10 cellular contexts compared by ENCODE assay signal in the genomic region with DNA sequence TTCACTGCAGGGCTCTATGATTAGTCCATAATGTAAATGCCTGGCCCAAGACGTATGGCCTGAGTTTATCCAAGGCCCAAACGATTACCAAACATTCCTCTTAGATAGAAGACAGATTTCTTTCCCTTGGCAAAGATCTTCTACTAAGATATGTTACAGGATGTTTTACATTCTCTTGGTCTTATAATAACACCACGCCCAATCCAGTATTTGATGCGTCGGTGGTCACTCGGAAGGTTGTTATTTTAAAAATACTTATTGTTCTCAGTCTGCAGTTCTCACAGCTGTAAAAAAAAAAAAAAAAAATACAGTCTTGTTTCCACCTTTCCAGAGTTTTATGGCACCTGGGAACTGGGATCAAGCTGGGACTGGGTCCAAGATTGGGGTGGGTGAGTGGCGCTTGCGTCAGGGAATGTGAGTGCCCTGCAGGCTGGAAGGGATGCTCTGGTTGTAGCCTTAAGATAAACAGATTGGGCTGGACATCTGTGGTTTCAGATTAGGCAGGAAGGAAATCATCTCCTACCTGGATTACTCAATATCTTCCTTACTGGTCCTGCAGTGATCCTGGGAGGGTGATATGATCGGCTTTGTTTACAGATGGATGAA.
DNase-seq lines count a peak whose midpoint lies in the region; ATAC-seq and TF ChIP-seq lines count a peak whose summit lies in the region.
"Had no signal": no experiment of that assay in that cellular context is flagged by ENCODE, and none has a peak within 500 bp of the region (broad histone marks: within the 10 kb centered on the region; RNA-seq: fewer than 3 reads in every experiment).

No MANE protein-coding gene starts in this region.

- H3K27me3 Mint-ChIP-seq in T-cell, result peaks cover 0 to 14% of the 10 kb centered on the region in 2 donors

- no peaks in the 10 kb centered on the region for H3K36me3 Mint-ChIP-seq in T-cell

- in situ Hi-C loops in mammary epithelial cell (cut with MboI; ENCODE audit: low sequenced_read_pairs in 2 of 2), result loop anchor here in 1 of 2 donors (25.0 kb wide), 1 partner anchor 282 kb away; no protein-coding TSS in a partner anchor

- POLR2A ChIA-PET in AG04449 (lab: Yijun Ruan, JAX), result interaction anchor here (0.7 to 1.8 kb wide), 7 partner anchors 8 to 472 kb away, joined by 3 to 8 read pairs (median 5); a partner anchor contains a TSS
- POLR2A ChIA-PET in T-cell (lab: Charles Lee), result no interaction called here

- intact Hi-C loops in mammary epithelial cell (cut with micrococcal nuclease), result loop anchor here (1.0 to 5.0 kb wide), 10 partner anchors 15 to 283 kb away; no protein-coding TSS in a partner anchor
- intact Hi-C loops in testis (cut with DNase I; ENCODE audit: low total_unique reads), result no loop called here

- H3K9me3 ChIP-seq in mammary epithelial cell (replicated peaks; ENCODE audit: insufficient read depth, low read length), result no peaks in the 10 kb centered on the region
- peaks cover 0 to 2% of the 10 kb centered on the region in 2 donors for H3K9me3 ChIP-seq in lung (ENCODE audit: control insufficient read depth in 2 of 2, insufficient read depth in 1 of 2, low read length in 1 of 2)
- no peaks in the 10 kb centered on the region for H3K9me3 ChIP-seq in testis

- H3K27ac ChIP-seq in mammary epithelial cell (ENCODE audit: insufficient read depth, low read depth, low read length) (peak overlapping the region; percentile 99), lung (ENCODE audit: low read depth in 1 of 2, low read length in 1 of 2) (peak overlapping the region; percentile 72 to 83), testis (no peak overlapping the region)

- H3K9me3 Mint-ChIP-seq in T-cell, result peaks cover 0 to 4% (median 0%) of the 10 kb centered on the region in 3 donors

- H3K27ac Mint-ChIP-seq in T-cell, result no peak overlapping the region
- H3K27ac Mint-ChIP-seq: nephron had no signal

- no peak for TF ChIP-seq POLR2A in testis (IDR thresholded peaks at IDR 0.05)

- under 1% methylated on average over 9 of the region's 9 CpGs for WGBS in mammary epithelial cell (ENCODE audit: low coverage, missing lambda C conversion rate)
- WGBS in lung, 2 donors, result 54 to 59% methylated on average over 9 of the region's 9 CpGs
- WGBS in testis, 2 donors, result 64 to 66% methylated on average over 9 of the region's 9 CpGs

- peak overlapping the region; percentile 58 for H3K4me2 ChIP-seq in mammary epithelial cell (ENCODE audit: insufficient read depth, low read depth, low read length)

- H3K4me3 ChIP-seq in AG04449 (ENCODE audit: low read depth, low read length) (no peak overlapping the region; the same call in 1 of the 2 replicates), mammary epithelial cell (replicated peaks in 1 of 3; ENCODE audit: insufficient read depth in 1 of 3, low read depth in 2 of 3, low read length in 3 of 3) (no peak overlapping the region), lung (no peak overlapping the region), testis (no peak overlapping the region)

- BruUV-seq in mammary epithelial cell (replicated peaks; lab: Mats Ljungman, UMichigan), result no TSS peak

- H3K4me1 ChIP-seq in mammary epithelial cell (ENCODE audit: insufficient read depth, low read length), result peaks cover 55% of the 10 kb centered on the region
- H3K4me1 ChIP-seq in lung (ENCODE audit: control insufficient read depth in 2 of 2, insufficient read depth in 2 of 2, low read length in 2 of 2), result peaks cover 15 to 19% of the 10 kb centered on the region in 2 donors
- H3K4me1 ChIP-seq in testis, result no peaks in the 10 kb centered on the region

- H4K20me1 ChIP-seq in mammary epithelial cell (ENCODE audit: insufficient read depth, low read length), result no peaks in the 10 kb centered on the region

- ATAC-seq in lung (ENCODE audit: insufficient read depth, low FRiP score), result no peak
- no peak for ATAC-seq in T-cell (replicated peaks in 1 of 4)
- ATAC-seq in HG03354 (IDR thresholded peaks at IDR 0.05; ENCODE audit: poor library complexity, severe bottlenecking, unreplicated experiment), result no peak

- dilution Hi-C loops in mammary epithelial cell (cut with HindIII; ENCODE audit: low sequenced_read_pairs), result no loop called here

- peaks cover 12 to 29% (median 17%) of the 10 kb centered on the region in 3 donors for H3K4me1 Mint-ChIP-seq in T-cell

- H3K27me3 ChIP-seq in mammary epithelial cell (ENCODE audit: insufficient read depth, low read length), result no peaks in the 10 kb centered on the region
- no peaks in the 10 kb centered on the region for H3K27me3 ChIP-seq in lung (ENCODE audit: control insufficient read depth, insufficient read depth)
- H3K27me3 ChIP-seq in testis, result no peaks in the 10 kb centered on the region

- peak overlapping the region; percentile 68 for H3K9ac ChIP-seq in mammary epithelial cell (ENCODE audit: insufficient read depth, low read length)

- peaks cover 9% of the 10 kb centered on the region for H3K79me2 ChIP-seq in mammary epithelial cell (ENCODE audit: insufficient read depth, low read length)

- peak overlapping the region; percentile 8 for H2AFZ ChIP-seq in mammary epithelial cell (ENCODE audit: low read depth, low read length)

- CTCF ChIA-PET in AG04449 (lab: Yijun Ruan, JAX), result interaction anchor here (0.7 to 1.4 kb wide), 2 partner anchors 186 to 232 kb away, joined by 3 to 8 read pairs; no protein-coding TSS in a partner anchor
- CTCF ChIA-PET in mammary epithelial cell (lab: Charles Lee; ENCODE audit: low non-redundant PET), result no interaction called here
- CTCF ChIA-PET in T-cell (lab: Charles Lee), result interaction anchor here in 1 of 2 donors (0.6 kb wide), 1 partner anchor 48 kb away, joined by 3 read pairs; no protein-coding TSS in a partner anchor

- DNase-seq in AG04449 (ENCODE audit: low read depth, low spot score) (peak; percentile 92), LHCN-M2 (ENCODE audit: low read depth) (peak; percentile 85), mammary epithelial cell (peak; percentile 95), lung (ENCODE audit: low spot score) (no peak), NCI-H2107 (lab: John Stamatoyannopoulos, UW) (no peak), T-cell (no peak), testis (no peak)
- DNase-seq: activated CD8-positive, alpha-beta memory T cell treated with anti-CD3 and anti-CD28 coated beads, Interleukin-2, amount 50 U/mL, for 48 hours had no signal

- H3K36me3 ChIP-seq in mammary epithelial cell (ENCODE audit: insufficient read depth, low read length), result no peaks in the 10 kb centered on the region
- no peaks in the 10 kb centered on the region for H3K36me3 ChIP-seq in lung (ENCODE audit: control insufficient read depth in 2 of 2, insufficient read depth in 2 of 2, low read length in 2 of 2)
- no peaks in the 10 kb centered on the region for H3K36me3 ChIP-seq in testis (ENCODE audit: low read depth, missing control alignments)

- TF ChIP-seq CTCF in AG04449 (IDR thresholded peaks at IDR 0.05; ENCODE audit: insufficient read depth, low read length, missing control alignments), result no peak
- TF ChIP-seq CTCF in mammary epithelial cell (conservative IDR thresholded peaks at IDR 0.05 in 1 of 2, IDR thresholded peaks at IDR 0.05 in 1 of 2; ENCODE audit: extremely low read depth in 1 of 2, insufficient read depth in 1 of 2, low read depth in 1 of 2, low read length in 2 of 2), result no peak
- no peak for TF ChIP-seq CTCF in lung (IDR thresholded peaks at IDR 0.05; ENCODE audit: control extremely low read depth, extremely low read depth)
- no peak for TF ChIP-seq CTCF in testis (IDR thresholded peaks at IDR 0.05)

- no peak overlapping the region for H3K4me3 Mint-ChIP-seq in T-cell
- H3K4me3 Mint-ChIP-seq: nephron had no signal

Comparison
In these comparisons a context has a peak if more than half of its experiments do, and no peak if none do; other contexts are left out.
1. DNase-seq: peak in AG04449 (single experiment), LHCN-M2 (single experiment) and mammary epithelial cell (single experiment); none in lung (single experiment), NCI-H2107 (single experiment), T-cell (0 of 34) and testis (single experiment).
2. H3K27ac ChIP-seq: peak in mammary epithelial cell (single experiment) and lung (2 of 2); none in testis (0 of 2).